Comparison of ENCODE assay signal across 11 cellular contexts in the genomic region with DNA sequence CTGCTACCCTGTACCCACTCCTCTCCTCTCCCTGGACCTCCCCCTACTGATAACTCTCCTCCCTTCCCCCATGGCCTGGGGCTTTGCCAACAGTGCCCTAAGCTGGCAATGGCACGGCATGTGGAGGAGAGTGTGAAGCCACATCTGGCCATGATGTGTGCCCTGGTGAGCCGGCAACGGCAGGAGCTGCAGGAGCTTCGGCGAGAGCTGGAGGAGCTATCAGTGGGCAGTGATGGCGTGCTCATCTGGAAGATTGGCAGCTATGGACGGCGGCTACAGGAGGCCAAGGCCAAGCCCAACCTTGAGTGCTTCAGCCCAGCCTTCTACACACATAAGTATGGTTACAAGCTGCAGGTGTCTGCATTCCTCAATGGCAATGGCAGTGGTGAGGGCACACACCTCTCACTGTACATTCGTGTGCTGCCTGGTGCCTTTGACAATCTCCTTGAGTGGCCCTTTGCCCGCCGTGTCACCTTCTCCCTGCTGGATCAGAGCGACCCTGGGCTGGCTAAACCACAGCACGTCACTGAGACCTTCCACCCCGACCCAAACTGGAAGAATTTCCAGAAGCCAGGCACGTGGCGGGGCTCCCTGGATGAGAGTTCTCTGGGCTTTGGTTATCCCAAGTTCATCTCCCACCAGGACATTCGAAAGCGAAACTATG. TPM values are rescaled to one million over a fixed set of nuclear protein-coding genes. Genes with fewer than 3 reads are reported as not detected.
DNase-seq lines count a peak whose midpoint lies in the region; ATAC-seq, FAIRE-seq and TF ChIP-seq lines count a peak whose summit lies in the region.
"Had no signal": no experiment of that assay in that cellular context is flagged by ENCODE, and none has a peak within 500 bp of the region (broad histone marks: within the 10 kb centered on the region; RNA-seq: fewer than 3 reads in every experiment).

No MANE protein-coding gene starts in this region.

- H3K4me1 Mint-ChIP-seq in Calu3 (ENCODE audit: low read depth, unreplicated experiment) = peaks cover 31% of the 10 kb centered on the region

- H4K5ac ChIP-seq in H1 (ENCODE audit: insufficient read length, low read depth, low read length) = no peak overlapping the region

- no peaks in the 10 kb centered on the region for H3K9me3 ChIP-seq in SK-N-MC (ENCODE audit: low read depth, low read length)
- H3K9me3 ChIP-seq in H1 (ENCODE audit: insufficient read depth in 2 of 2, low read depth in 1 of 2, low read length in 1 of 2) = no peaks in the 10 kb centered on the region
- H3K9me3 ChIP-seq in trophoblast cell (ENCODE audit: insufficient read depth, low read depth, low read length) = peaks cover 2% of the 10 kb centered on the region
- H3K9me3 ChIP-seq in PC-3 (ENCODE audit: low read length) = no peaks in the 10 kb centered on the region

- H4K8ac ChIP-seq in H1 (ENCODE audit: extremely low read depth, insufficient read depth, low read length) = no peak overlapping the region
- no peak overlapping the region for H4K8ac ChIP-seq in trophoblast cell (ENCODE audit: low read depth, low read length)

- intact Hi-C loops in Calu3 (cut with micrococcal nuclease; ENCODE audit: unreplicated experiment) (no loop called here), PC-3 (cut with micrococcal nuclease) (no loop called here)

- TF ChIP-seq POLR2A in H1 (IDR thresholded peaks at IDR 0.05; ENCODE audit: control extremely low read depth in 1 of 2, low read depth in 2 of 2, low read length in 2 of 2) = peak in 1 of 2 experiments; percentile 34; a peak in 1 of 3 replicates

- H2BK120ac ChIP-seq in H1 (replicated peaks; ENCODE audit: low read depth, low read length) = no peak overlapping the region
- H2BK120ac ChIP-seq in trophoblast cell (ENCODE audit: insufficient read depth, low read length, poor library complexity) = no peak overlapping the region

- peak overlapping the region; percentile 81 for H3K4me3 Mint-ChIP-seq in Calu3 (ENCODE audit: low read depth, unreplicated experiment)

- H3K9me2 ChIP-seq in PC-3 (replicated peaks; ENCODE audit: low read length) = no peaks in the 10 kb centered on the region

- in situ Hi-C loops in ACHN (cut with HindIII; ENCODE audit: low pct_ligation_motif_present, low pct_unique_long_range_greater_than_20kb, low sequenced_read_pairs) = no loop called here

- peaks cover 30 to 34% of the 10 kb centered on the region in 2 experiments for H4K20me1 ChIP-seq in H1 (replicated peaks in 1 of 2; ENCODE audit: control insufficient read depth in 1 of 2, insufficient read depth in 2 of 2, low read length in 2 of 2)
- peaks cover 27% of the 10 kb centered on the region for H4K20me1 ChIP-seq in PC-3 (ENCODE audit: low read length)

- H4K91ac ChIP-seq in H1 (replicated peaks; ENCODE audit: insufficient read length, low read length) (no peak overlapping the region), trophoblast cell (ENCODE audit: low read depth, low read length) (no peak overlapping the region)

- H2AK5ac ChIP-seq in H1 (ENCODE audit: low read depth, low read length) = no peak overlapping the region
- H2AK5ac ChIP-seq in trophoblast cell (ENCODE audit: low read length) = no peak overlapping the region

- H3K9ac ChIP-seq in SK-N-MC (ENCODE audit: insufficient read length) = no peak overlapping the region
- H3K9ac ChIP-seq in H1 (replicated peaks in 1 of 4; ENCODE audit: extremely low read depth in 1 of 4, low read depth in 3 of 4, low read length in 3 of 4) = no peak overlapping the region; a peak in 1 of 7 replicates
- no peak overlapping the region for H3K9ac ChIP-seq in trophoblast cell (ENCODE audit: low read length)
- H3K9ac ChIP-seq in PC-3 (ENCODE audit: low read length) = no peak overlapping the region

- no peak overlapping the region for H3K18ac ChIP-seq in H1 (ENCODE audit: extremely low read depth, low read length)
- no peak overlapping the region for H3K18ac ChIP-seq in trophoblast cell (ENCODE audit: low read length)

- H3K23ac ChIP-seq in H1 (ENCODE audit: insufficient read length) (no peak overlapping the region), trophoblast cell (ENCODE audit: low read length) (no peak overlapping the region)

- H3K79me2 ChIP-seq in H1 (ENCODE audit: control insufficient read depth in 1 of 2, insufficient read depth in 2 of 2, low read length in 2 of 2) (peaks cover 19 to 44% of the 10 kb centered on the region in 2 experiments), trophoblast cell (ENCODE audit: control insufficient read depth, insufficient read depth, low read length, poor library complexity) (peaks cover 30% of the 10 kb centered on the region), PC-3 (ENCODE audit: low read length) (peaks cover 51% of the 10 kb centered on the region)

- 96% methylated on average over 18 of the region's 18 CpGs; no CpG with 5 or more reads in 1 of the 2 experiments for WGBS in H1 (ENCODE audit: extremely low coverage in 1 of 2, insufficient coverage in 1 of 2, insufficient read length in 1 of 2, insufficient replicate concordance in 2 of 2, low coverage in 1 of 2, low lambda C conversion rate in 2 of 2, missing lambda C conversion rate in 1 of 2), 2 experiments
- no CpG with 5 or more reads among the region's 18 CpGs for WGBS in trophoblast cell (ENCODE audit: extremely low coverage, insufficient coverage, insufficient read length)

- no peak overlapping the region for H2BK20ac ChIP-seq in H1 (ENCODE audit: low read length)

- CTCF ChIA-PET in Calu3 (lab: Charles Lee) = interaction anchor here (0.6 to 9.1 kb wide), 2 partner anchors 22 to 88 kb away, joined by 5 to 228 read pairs; partner anchors contain the start of genes NEK8 and TLCD1
- CTCF ChIA-PET in H1 (lab: Charles Lee; ENCODE audit: partially characterized antibody) = interaction anchor here (0.8 to 11.7 kb wide), 15 partner anchors 14 to 396 kb away, joined by 3 to 316 read pairs (median 5); partner anchors contain the start of genes NEK8, RPL23A and TLCD1
- CTCF ChIA-PET in PC-3 (lab: Charles Lee) = interaction anchor here (1.9 to 2.2 kb wide), 2 partner anchors 22 kb away, joined by 11 to 55 read pairs; partner anchors contain the start of genes NEK8 and TLCD1

- H3K27me3 ChIP-seq in H1 (replicated peaks in 1 of 4; ENCODE audit: control insufficient read depth in 3 of 4, extremely low read depth in 1 of 4, insufficient read depth in 3 of 4, low read length in 3 of 4) (no peaks in the 10 kb centered on the region), trophoblast cell (ENCODE audit: insufficient read depth, low read length) (no peaks in the 10 kb centered on the region), PC-3 (ENCODE audit: low read length) (no peaks in the 10 kb centered on the region)

- no peaks in the 10 kb centered on the region for H3K27me3 Mint-ChIP-seq in Calu3 (ENCODE audit: unreplicated experiment)

- H3K4me2 ChIP-seq in H1 (ENCODE audit: insufficient read depth in 1 of 2, low read depth in 2 of 2, low read length in 2 of 2) = no peak overlapping the region
- no peak overlapping the region for H3K4me2 ChIP-seq in trophoblast cell (ENCODE audit: low read length)
- H3K4me2 ChIP-seq in PC-3 (ENCODE audit: low read length) = no peak overlapping the region

- no peak overlapping the region for H2BK12ac ChIP-seq in H1 (ENCODE audit: low read depth, low read length)
- H2BK12ac ChIP-seq in trophoblast cell (ENCODE audit: low read length) = no peak overlapping the region

- no peak for ATAC-seq in PC-3
- ATAC-seq: left colon had no signal

- H3K4me1 ChIP-seq in H1 (replicated peaks in 1 of 4; ENCODE audit: control insufficient read depth in 3 of 4, insufficient read depth in 4 of 4, low read length in 3 of 4) = peaks cover 0 to 30% (median 24%) of the 10 kb centered on the region in 4 experiments; a peak in 6 of 7 replicates
- peaks cover 27 to 29% of the 10 kb centered on the region in 2 experiments for H3K4me1 ChIP-seq in trophoblast cell (ENCODE audit: control insufficient read depth in 1 of 2, insufficient read depth in 2 of 2, low read length in 2 of 2)
- peaks cover 24% of the 10 kb centered on the region for H3K4me1 ChIP-seq in PC-3 (ENCODE audit: insufficient read depth, low read length)

- no peak for TF ChIP-seq EP300 in H1 (IDR thresholded peaks at IDR 0.05; ENCODE audit: borderline replicate concordance in 1 of 2, low read depth in 2 of 2, low read length in 2 of 2)

- FAIRE-seq in H1 (lab: Jason Lieb, UNC) = no peak

- H3K4me3 ChIP-seq in SK-N-MC (no peak overlapping the region), H1 (ENCODE audit: extremely low read depth in 1 of 4, insufficient read depth in 2 of 4, low read depth in 3 of 4, low read length in 4 of 4) (no peak overlapping the region), trophoblast cell (ENCODE audit: low read depth, low read length) (no peak overlapping the region), PC-3 (ENCODE audit: low read length) (no peak overlapping the region)

- no peaks in the 10 kb centered on the region for H3F3A ChIP-seq in PC-3 (ENCODE audit: low read length, unreplicated experiment)

- H3K36me3 ChIP-seq in SK-N-MC (ENCODE audit: insufficient read depth, low read length) = peaks cover 60% of the 10 kb centered on the region
- H3K36me3 ChIP-seq in H1 (ENCODE audit: control insufficient read depth in 2 of 4, insufficient read depth in 4 of 4, low read length in 3 of 4) = peaks cover 30 to 56% (median 33%) of the 10 kb centered on the region in 4 experiments
- H3K36me3 ChIP-seq in trophoblast cell (ENCODE audit: control insufficient read depth in 1 of 2, insufficient read depth in 2 of 2, low read length in 2 of 2) = peaks cover 61 to 69% of the 10 kb centered on the region in 2 experiments
- peaks cover 30% of the 10 kb centered on the region for H3K36me3 ChIP-seq in PC-3 (ENCODE audit: low read depth, low read length)

- no peak overlapping the region for H2BK15ac ChIP-seq in H1 (ENCODE audit: low read length)

- no peak for TF ChIP-seq RAD21 in H1 (IDR thresholded peaks at IDR 0.05 in 1 of 2, conservative IDR thresholded peaks at IDR 0.05 in 1 of 2; ENCODE audit: low read depth in 2 of 2, low read length in 2 of 2)

- H3K79me1 ChIP-seq in H1 (ENCODE audit: low read depth, low read length) (peaks cover 14% of the 10 kb centered on the region), trophoblast cell (ENCODE audit: low read length) (peaks cover 37% of the 10 kb centered on the region)

- TF ChIP-seq CTCF in Calu3 (IDR thresholded peaks at IDR 0.05; ENCODE audit: unreplicated experiment) (no peak), H1 (IDR thresholded peaks at IDR 0.05; ENCODE audit: control extremely low read depth in 1 of 3, insufficient read depth in 1 of 3, low read depth in 1 of 3, low read length in 3 of 3) (no peak), PC-3 (conservative IDR thresholded peaks at IDR 0.05; ENCODE audit: low read depth, low read length) (no peak)

- H3K56ac ChIP-seq in H1 (replicated peaks; ENCODE audit: insufficient read length, low read depth, low read length) = no peak overlapping the region

- POLR2A ChIA-PET in H1 (lab: Charles Lee; ENCODE audit: partially characterized antibody) (interaction anchor here (0.8 to 15.3 kb wide), 13 partner anchors 9 to 153 kb away, joined by 3 to 813 read pairs (median 5); partner anchors contain the start of genes FAM222B, NEK8, PROCA1 and RAB34), PC-3 (lab: Charles Lee; ENCODE audit: unreplicated experiment) (no interaction called here)

- H3K9me3 Mint-ChIP-seq in Calu3 (ENCODE audit: low read depth, unreplicated experiment) = no peaks in the 10 kb centered on the region

- no peak overlapping the region for H3K4ac ChIP-seq in H1 (replicated peaks; ENCODE audit: insufficient read length, low read depth, low read length)
- H3K4ac ChIP-seq in trophoblast cell (ENCODE audit: low read depth, low read length) = peak overlapping the region; percentile 19

- H2AFZ ChIP-seq in H1 (ENCODE audit: low read length) = no peak overlapping the region
- H2AFZ ChIP-seq in trophoblast cell (ENCODE audit: insufficient read depth, low read length, poor library complexity) = no peak overlapping the region
- no peak overlapping the region for H2AFZ ChIP-seq in PC-3 (ENCODE audit: low read length)

- H3K14ac ChIP-seq in H1 (ENCODE audit: insufficient read length) (no peak overlapping the region), trophoblast cell (ENCODE audit: low read length) (no peak overlapping the region)

- H3K27ac ChIP-seq in SK-N-MC (peak overlapping the region; percentile 59; the same call in 1 of the 2 replicates), H1 (ENCODE audit: low read depth, low read length) (peak overlapping the region; percentile 6; the same call in 1 of the 2 replicates), trophoblast cell (ENCODE audit: low read depth, low read length) (no peak overlapping the region), PC-3 (ENCODE audit: low read length) (no peak overlapping the region)

- H2BK5ac ChIP-seq in H1 (ENCODE audit: low read depth, low read length) (peak overlapping the region; percentile 4; the same call in 1 of the 2 replicates), trophoblast cell (ENCODE audit: low read depth, low read length, poor library complexity) (no peak overlapping the region)

- H3K27ac Mint-ChIP-seq in Calu3 (ENCODE audit: unreplicated experiment) = peak overlapping the region; percentile 56

- H3K36me3 Mint-ChIP-seq in Calu3 (ENCODE audit: insufficient read depth, unreplicated experiment) = peaks cover 95% of the 10 kb centered on the region

- H3K23me2 ChIP-seq in H1 (ENCODE audit: low read depth, low read length) = peaks cover 20% of the 10 kb centered on the region

- BruUV-seq in Calu3 (replicated peaks; lab: Mats Ljungman, UMichigan) (no TSS peak), PC-3 (replicated peaks; lab: Mats Ljungman, UMichigan) (no TSS peak)

- no peak for DNase-seq in Calu3
- DNase-seq in SK-N-MC (ENCODE audit: low read depth, low spot score) = no peak
- no peak for DNase-seq in H1 (ENCODE audit: low read depth in 1 of 2, low spot score in 2 of 2)
- peak in 1 of 2 donors; percentile 31 for DNase-seq in trophoblast cell
- DNase-seq in MV-4-11 (lab: John Stamatoyannopoulos, UW) = no peak
- no peak for DNase-seq in globus pallidus (ENCODE audit: low spot score)
- DNase-seq in PC-3 = no peak
- no peak for DNase-seq in ACHN
- DNase-seq: NCI-H510A, T1000 had no signal

- H4K12ac ChIP-seq in trophoblast cell (ENCODE audit: low read depth, low read length) = no peak overlapping the region

RNA-seq across cellular contexts. Expression of gene TRAF4, which starts 5.2 kb away (rescaled TPM):
- total RNA-seq in Calu3 (2022) (201 and 202 TPM in 2 replicates), PC-3 (2014; rRNA removed) (81.5 and 104 TPM in 2 replicates)
- total RNA-seq in H1 (2021; fragmentation: NEBNext Ultra II Directional; extraction: Animal tissue kit (Norgen Biotek cat#: 25700)) = 167 TPM in 2 replicates
- polyA plus RNA-seq in H1 (2011; rRNA removed) = 170 and 282 TPM in 2 replicates
- polyA plus RNA-seq in H1 (2011; cell fraction: cytosol; rRNA removed) = 199 TPM
- 535 TPM for polyA plus RNA-seq in H1 (2011; cell fraction: nucleus; rRNA removed)
- 73.4 to 130 TPM (median 126 TPM) in 4 replicates for polyA plus RNA-seq in H1 (2012, experiment 1 of 2)
- polyA plus RNA-seq in H1 (2012, experiment 2 of 2) = 133 TPM
- polyA plus RNA-seq in H1 (2013, experiment 1 of 2) = 141 TPM
- 132 TPM for polyA plus RNA-seq in H1 (2013, experiment 2 of 2)
- polyA minus RNA-seq in H1 (2011; rRNA and poly(A)+ RNA removed) = 127 and 172 TPM in 2 replicates
- polyA minus RNA-seq in H1 (2011; cell fraction: cytosol; rRNA and poly(A)+ RNA removed) = 127 TPM
- polyA minus RNA-seq in H1 (2011; cell fraction: nucleus; rRNA and poly(A)+ RNA removed) = 288 TPM
- polyA plus RNA-seq in trophoblast cell (2013) = 192 and 199 TPM in 2 replicates

RNA-seq across cellular contexts. Expression of gene NEK8, which starts 20.4 kb away (rescaled TPM):
- 10.8 and 11.4 TPM in 2 replicates for total RNA-seq in Calu3 (2022)
- 14.9 and 16.8 TPM in 2 replicates for total RNA-seq in H1 (2021; fragmentation: NEBNext Ultra II Directional; extraction: Animal tissue kit (Norgen Biotek cat#: 25700))
- polyA plus RNA-seq in H1 (2011; rRNA removed) = 23.3 and 23.4 TPM in 2 replicates
- polyA plus RNA-seq in H1 (2011; cell fraction: cytosol; rRNA removed) = 30.0 TPM
- 57.5 TPM for polyA plus RNA-seq in H1 (2011; cell fraction: nucleus; rRNA removed)
- polyA plus RNA-seq in H1 (2012, experiment 1 of 2) = 19.9 to 22.9 TPM (median 20.6 TPM) in 4 replicates
- 12.2 TPM for polyA plus RNA-seq in H1 (2012, experiment 2 of 2)
- polyA plus RNA-seq in H1 (2013, experiment 1 of 2) = 12.7 TPM
- polyA plus RNA-seq in H1 (2013, experiment 2 of 2) = 10.6 TPM
- polyA minus RNA-seq in H1 (2011; rRNA and poly(A)+ RNA removed) = 57.7 and 64.5 TPM in 2 replicates
- 11.2 TPM for polyA minus RNA-seq in H1 (2011; cell fraction: cytosol; rRNA and poly(A)+ RNA removed)
- polyA minus RNA-seq in H1 (2011; cell fraction: nucleus; rRNA and poly(A)+ RNA removed) = 46.1 TPM
- polyA plus RNA-seq in trophoblast cell (2013) = 3.8 and 4.4 TPM in 2 replicates
- 2.4 and 3.7 TPM in 2 replicates for total RNA-seq in PC-3 (2014; rRNA removed)

RNA-seq across cellular contexts. Expression of gene TLCD1, which starts 23.0 kb away (rescaled TPM):
- 44.9 and 49.3 TPM in 2 replicates for total RNA-seq in Calu3 (2022)
- total RNA-seq in H1 (2021; fragmentation: NEBNext Ultra II Directional; extraction: Animal tissue kit (Norgen Biotek cat#: 25700)) = 40.7 and 45.3 TPM in 2 replicates
- polyA plus RNA-seq in H1 (2011; rRNA removed) = 101 and 128 TPM in 2 replicates
- polyA plus RNA-seq in H1 (2011; cell fraction: cytosol; rRNA removed) = 68.5 TPM
- polyA plus RNA-seq in H1 (2011; cell fraction: nucleus; rRNA removed) = 49.5 TPM
- polyA plus RNA-seq in H1 (2012, experiment 1 of 2) = 52.1 to 60.3 TPM (median 56.3 TPM) in 4 replicates
- polyA plus RNA-seq in H1 (2012, experiment 2 of 2) = 75.5 TPM
- polyA plus RNA-seq in H1 (2013, experiment 1 of 2) = 78.2 TPM
- 86.3 TPM for polyA plus RNA-seq in H1 (2013, experiment 2 of 2)
- polyA minus RNA-seq in H1 (2011; rRNA and poly(A)+ RNA removed) = 56.0 and 64.2 TPM in 2 replicates
- polyA minus RNA-seq in H1 (2011; cell fraction: cytosol; rRNA and poly(A)+ RNA removed) = 19.7 TPM
- 40.5 TPM for polyA minus RNA-seq in H1 (2011; cell fraction: nucleus; rRNA and poly(A)+ RNA removed)
- 29.4 and 32.8 TPM in 2 replicates for polyA plus RNA-seq in trophoblast cell (2013)
- 7.1 and 9.3 TPM in 2 replicates for total RNA-seq in PC-3 (2014; rRNA removed)

RNA-seq across cellular contexts. Expression of gene RPL23A, which starts 29.2 kb away (rescaled TPM):
- total RNA-seq in Calu3 (2022) (1,148 and 1,217 TPM in 2 replicates), PC-3 (2014; rRNA removed) (390 and 515 TPM in 2 replicates)
- total RNA-seq in H1 (2021; fragmentation: NEBNext Ultra II Directional; extraction: Animal tissue kit (Norgen Biotek cat#: 25700)) = 2,145 and 2,163 TPM in 2 replicates
- polyA plus RNA-seq in H1 (2011; rRNA removed) = 884 and 1,227 TPM in 2 replicates
- polyA plus RNA-seq in H1 (2011; cell fraction: cytosol; rRNA removed) = 1,258 TPM
- 306 TPM for polyA plus RNA-seq in H1 (2011; cell fraction: nucleus; rRNA removed)
- polyA plus RNA-seq in H1 (2012, experiment 1 of 2) = 2,135 to 2,354 TPM (median 2,206 TPM) in 4 replicates
- polyA plus RNA-seq in H1 (2012, experiment 2 of 2) = 1,447 TPM
- 3,898 TPM for polyA plus RNA-seq in H1 (2013, experiment 1 of 2)
- 3,934 TPM for polyA plus RNA-seq in H1 (2013, experiment 2 of 2)
- 698 and 961 TPM in 2 replicates for polyA minus RNA-seq in H1 (2011; rRNA and poly(A)+ RNA removed)
- 469 TPM for polyA minus RNA-seq in H1 (2011; cell fraction: cytosol; rRNA and poly(A)+ RNA removed)
- 493 TPM for polyA minus RNA-seq in H1 (2011; cell fraction: nucleus; rRNA and poly(A)+ RNA removed)
- polyA plus RNA-seq in trophoblast cell (2013) = 2,630 and 2,632 TPM in 2 replicates

RNA-seq across cellular contexts. Expression of gene RAB34, which starts 31.3 kb away (rescaled TPM):
- total RNA-seq in Calu3 (2022) (34.5 and 35.3 TPM in 2 replicates), PC-3 (2014; rRNA removed) (207 and 211 TPM in 2 replicates)
- total RNA-seq in H1 (2021; fragmentation: NEBNext Ultra II Directional; extraction: Animal tissue kit (Norgen Biotek cat#: 25700)) = 236 and 237 TPM in 2 replicates
- polyA plus RNA-seq in H1 (2011; rRNA removed) = 305 and 317 TPM in 2 replicates
- 271 TPM for polyA plus RNA-seq in H1 (2011; cell fraction: cytosol; rRNA removed)
- polyA plus RNA-seq in H1 (2011; cell fraction: nucleus; rRNA removed) = 400 TPM
- 251 to 292 TPM (median 264 TPM) in 4 replicates for polyA plus RNA-seq in H1 (2012, experiment 1 of 2)
- polyA plus RNA-seq in H1 (2012, experiment 2 of 2) = 494 TPM
- polyA plus RNA-seq in H1 (2013, experiment 1 of 2) = 193 TPM
- 187 TPM for polyA plus RNA-seq in H1 (2013, experiment 2 of 2)
- polyA minus RNA-seq in H1 (2011; rRNA and poly(A)+ RNA removed) = 277 and 302 TPM in 2 replicates
- polyA minus RNA-seq in H1 (2011; cell fraction: cytosol; rRNA and poly(A)+ RNA removed) = 114 TPM
- polyA minus RNA-seq in H1 (2011; cell fraction: nucleus; rRNA and poly(A)+ RNA removed) = 81.9 TPM
- polyA plus RNA-seq in trophoblast cell (2013) = 107 and 110 TPM in 2 replicates

Comparison
In these comparisons a context has a peak if more than half of its experiments do, and no peak if none do; other contexts are left out.
1. H3K27ac ChIP-seq: peak in SK-N-MC (single experiment) and H1 (single experiment); none in trophoblast cell (single experiment) and PC-3 (single experiment).